Comparison of ENCODE assay signal across 8 cellular contexts in the genomic region with DNA sequence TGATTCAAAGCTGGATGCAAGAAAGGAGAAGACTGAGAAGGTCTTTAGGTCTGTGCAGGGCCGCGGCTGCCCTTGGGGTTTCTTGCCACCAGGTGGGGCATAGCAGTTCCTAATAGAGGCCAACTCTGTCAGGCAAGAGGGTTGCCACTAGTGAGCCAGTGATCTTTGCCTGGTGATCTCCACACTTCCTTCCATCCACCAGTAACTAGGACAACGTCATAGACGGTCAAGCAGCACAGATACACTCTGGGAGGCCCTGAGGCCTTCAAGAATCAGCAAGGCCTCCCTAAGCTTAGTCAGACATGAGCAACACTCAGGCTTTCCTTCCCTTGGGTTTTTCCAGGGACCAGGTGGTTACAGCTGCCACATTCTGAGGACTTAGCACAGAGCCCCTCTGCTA. TPM values are rescaled to one million over a fixed set of nuclear protein-coding genes. Genes with fewer than 3 reads are reported as not detected.
A peak's percentile ranks its signal among the peaks of the same experiment; 100 is the strongest.
DNase-seq lines count a peak whose midpoint lies in the region; TF ChIP-seq lines count a peak whose summit lies in the region.

No MANE protein-coding gene starts in this region.

- H4K20me1 ChIP-seq in Loucy (ENCODE audit: insufficient read depth, low read length, poor library complexity, severe bottlenecking): no peaks in the 10 kb centered on the region

- H3K27ac ChIP-seq in esophagus muscularis mucosa (replicated peaks in 1 of 4): peak overlapping the region in 3 of 4 donors; percentile 25 to 81 (median 81)

- H3K36me3 ChIP-seq in Loucy (ENCODE audit: insufficient read depth, low read length): no peaks in the 10 kb centered on the region
- H3K36me3 ChIP-seq in esophagus muscularis mucosa: no peaks in the 10 kb centered on the region

- H3K9ac ChIP-seq in Loucy (ENCODE audit: low read depth, low read length, poor library complexity, severe bottlenecking): no peak overlapping the region

- no peaks in the 10 kb centered on the region for H3K9me2 ChIP-seq in Loucy (replicated peaks; ENCODE audit: low read depth, low read length)

- no peak overlapping the region for H3K4me2 ChIP-seq in Loucy (ENCODE audit: low read depth, low read length, poor library complexity, severe bottlenecking)

- no peak overlapping the region; the same call in 1 of the 2 replicates for H2AFZ ChIP-seq in Loucy (ENCODE audit: low read length)

- H3K79me2 ChIP-seq in Loucy (ENCODE audit: insufficient read depth, low read length): no peaks in the 10 kb centered on the region

- intact Hi-C loops in esophagus muscularis mucosa (cut with DNase I): no loop called here

- TF ChIP-seq EP300 in esophagus muscularis mucosa (IDR thresholded peaks at IDR 0.05): no peak

- peaks cover 13% of the 10 kb centered on the region for H3K4me1 ChIP-seq in Loucy (ENCODE audit: insufficient read depth, low read length, poor library complexity, severe bottlenecking)
- H3K4me1 ChIP-seq in esophagus muscularis mucosa: peaks cover 36 to 65% (median 50%) of the 10 kb centered on the region in 4 donors

- H3K4me3 ChIP-seq in Loucy (ENCODE audit: low read length, poor library complexity, severe bottlenecking) (no peak overlapping the region), esophagus muscularis mucosa (no peak overlapping the region)

- TF ChIP-seq CTCF in Loucy (conservative IDR thresholded peaks at IDR 0.05; ENCODE audit: low read length) (peak; percentile 75), esophagus muscularis mucosa (IDR thresholded peaks at IDR 0.05) (peak in 2 of 3 experiments; percentile 6 to 16)

- no peaks in the 10 kb centered on the region for H3K27me3 ChIP-seq in Loucy (ENCODE audit: insufficient read depth, low read length, poor library complexity, severe bottlenecking)
- no peaks in the 10 kb centered on the region for H3K27me3 ChIP-seq in esophagus muscularis mucosa

- H3F3A ChIP-seq in Loucy (ENCODE audit: low read depth): no peaks in the 10 kb centered on the region

- WGBS in esophagus muscularis mucosa: 90% methylated on average over 4 of the region's 4 CpGs

- peak; percentile 50 for DNase-seq in CD1c-positive myeloid dendritic cell (ENCODE audit: extremely low spot score)
- DNase-seq in activated CD4-positive, alpha-beta T cell treated with anti-CD3 and anti-CD28 coated beads, Interleukin-2, amount 50 U/mL, for 24 hours (ENCODE audit: low read depth in 1 of 2, low spot score in 1 of 2): peak; percentile 21 to 35
- no peak for DNase-seq in esophagus muscularis mucosa (ENCODE audit: extremely low spot score)
- peak; percentile 32 to 42 for DNase-seq in stimulated activated CD4-positive, alpha-beta T cell treated with anti-CD3 and anti-CD28 coated beads, Interleukin-2, amount 100 ng/mL, for 48 hours
- no peak for DNase-seq in GOT3 (lab: John Stamatoyannopoulos, UW)
- DNase-seq in KG1 (lab: John Stamatoyannopoulos, UW): no peak
- DNase-seq in HPDE6-E6E7 (ENCODE audit: extremely low spot score): no peak

- H3K9me3 ChIP-seq in Loucy (ENCODE audit: insufficient read depth, low read depth, low read length) (no peaks in the 10 kb centered on the region), esophagus muscularis mucosa (no peaks in the 10 kb centered on the region)

- no peak for TF ChIP-seq POLR2A in esophagus muscularis mucosa (IDR thresholded peaks at IDR 0.05; ENCODE audit: low read depth)

RNA-seq across cellular contexts. Expression of gene ATP2B4, which starts 32.9 kb away (rescaled TPM):
- 100 to 1,000 TPM; 177 to 395 (median 260) TPM for total RNA-seq in esophagus muscularis mucosa

Comparison
In these comparisons a context has a peak if more than half of its experiments do, and no peak if none do; other contexts are left out.
1. DNase-seq: peak in CD1c-positive myeloid dendritic cell (single experiment), activated CD4-positive, alpha-beta T cell treated with anti-CD3 and anti-CD28 coated beads, Interleukin-2, amount 50 U/mL, for 24 hours (2 of 2) and stimulated activated CD4-positive, alpha-beta T cell treated with anti-CD3 and anti-CD28 coated beads, Interleukin-2, amount 100 ng/mL, for 48 hours (2 of 2); none in esophagus muscularis mucosa (single experiment), GOT3 (single experiment), KG1 (single experiment) and HPDE6-E6E7 (single experiment).